ENCODE assay signal across 11 cellular contexts in the genomic region with DNA sequence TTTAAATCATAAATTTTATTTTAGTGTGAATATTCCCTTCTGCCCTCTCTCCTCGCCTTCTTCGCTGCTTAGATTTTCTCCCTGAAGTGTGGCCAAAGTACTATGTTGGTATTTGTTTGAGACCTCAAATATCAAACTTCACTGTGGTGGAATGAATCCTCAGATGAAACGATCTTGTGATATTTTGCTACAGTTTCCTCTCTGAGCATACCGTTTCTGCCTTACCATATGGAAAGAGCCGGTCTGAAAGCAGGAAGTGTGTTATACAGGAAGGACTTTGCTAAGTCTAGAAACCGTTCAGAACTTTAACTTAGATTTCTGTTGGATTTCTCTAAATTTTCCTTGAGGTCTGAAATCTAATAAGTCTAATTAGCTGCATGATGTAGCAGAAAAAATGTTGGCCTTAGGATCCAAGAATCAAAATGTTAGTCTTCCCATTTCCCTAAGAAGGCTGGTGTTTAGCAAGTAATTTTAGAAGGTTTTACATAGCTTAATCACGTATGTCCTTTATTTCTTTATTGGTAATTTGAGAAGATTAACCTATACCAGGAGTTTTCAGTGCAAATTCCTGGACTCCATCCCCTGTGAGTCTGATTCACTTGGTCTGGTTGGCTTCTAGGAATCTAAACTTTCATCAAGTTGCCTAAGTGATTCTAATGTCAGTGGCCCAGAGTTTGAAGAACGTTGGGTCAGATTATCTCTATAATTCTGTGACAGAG. TPM values are rescaled to one million over a fixed set of nuclear protein-coding genes. Genes with fewer than 3 reads are reported as not detected.
DNase-seq lines count a peak whose midpoint lies in the region; ATAC-seq and TF ChIP-seq lines count a peak whose summit lies in the region.
"Had no signal": no experiment of that assay in that cellular context is flagged by ENCODE, and none has a peak within 500 bp of the region (broad histone marks: within the 10 kb centered on the region; RNA-seq: fewer than 3 reads in every experiment).

No MANE protein-coding gene starts in this region.

- H3K4me1 Mint-ChIP-seq in mesothelial cell of epicardium (peaks cover 21% of the 10 kb centered on the region), WTC11 (peaks cover 16% of the 10 kb centered on the region)

- H3K4me1 ChIP-seq in BLaER1 (peaks cover 36% of the 10 kb centered on the region), adrenal gland (replicated peaks in 1 of 2) (peaks cover 11 to 16% of the 10 kb centered on the region in 2 donors)

- H3K4me2 ChIP-seq in BLaER1: peak overlapping the region; percentile 42

- H3K4me3 ChIP-seq in BLaER1: no peak overlapping the region
- no peak overlapping the region for H3K4me3 ChIP-seq in adrenal gland
- H3K4me3 ChIP-seq in WERI-Rb-1 (ENCODE audit: low read depth, low read length): no peak overlapping the region

- H4K20me1 ChIP-seq in BLaER1: no peaks in the 10 kb centered on the region

- TF ChIP-seq CTCF in adrenal gland (IDR thresholded peaks at IDR 0.05) (no peak), mesothelial cell of epicardium (IDR thresholded peaks at IDR 0.05; ENCODE audit: unreplicated experiment) (no peak), WERI-Rb-1 (IDR thresholded peaks at IDR 0.05; ENCODE audit: low read depth, low read length) (no peak), WTC11 (IDR thresholded peaks at IDR 0.05) (no peak)

- DNase-seq in KG1 (lab: John Stamatoyannopoulos, UW): peak; percentile 25
- DNase-seq in adrenal gland: no peak
- DNase-seq in mesothelial cell of epicardium (ENCODE audit: low spot score in 2 of 2, unreplicated experiment in 2 of 2): no peak
- no peak for DNase-seq in midbrain (lab: John Stamatoyannopoulos, UW)
- no peak for DNase-seq in WERI-Rb-1
- DNase-seq in WTC11 (ENCODE audit: low spot score): no peak
- DNase-seq: DMS153, NCI-H510A treated with DMSO at 0.1 percent for 48 hours had no signal

- peaks cover 53% of the 10 kb centered on the region for H3K36me3 Mint-ChIP-seq in mesothelial cell of epicardium
- H3K36me3 Mint-ChIP-seq in WTC11: peaks cover 5% of the 10 kb centered on the region; the same call in 1 of the 2 replicates

- CTCF ChIA-PET in WTC11 (lab: Charles Lee): no interaction called here

- H3K9me3 Mint-ChIP-seq in mesothelial cell of epicardium: peaks cover 16% of the 10 kb centered on the region
- no peaks in the 10 kb centered on the region for H3K9me3 Mint-ChIP-seq in WTC11
- H3K9me3 Mint-ChIP-seq: natural killer cell treated with Interleukin-12 subunit alpha and Interleukin-12 subunit beta and Interleukin-15 and Interleukin-18, amount 100 ng/mL, for 72 hours had no signal

- H3K27ac ChIP-seq in BLaER1: peak overlapping the region; percentile 65
- peak overlapping the region; percentile 26 to 78 (median 63) for H3K27ac ChIP-seq in adrenal gland
- no peak overlapping the region for H3K27ac ChIP-seq in WERI-Rb-1

- H3K36me3 ChIP-seq in BLaER1 (peaks cover 23% of the 10 kb centered on the region), adrenal gland (replicated peaks in 1 of 2) (no peaks in the 10 kb centered on the region), WERI-Rb-1 (peaks cover 31% of the 10 kb centered on the region)

- ATAC-seq in WTC11 (no peak), GM19351 (IDR thresholded peaks at IDR 0.05; ENCODE audit: unreplicated experiment) (no peak)
- ATAC-seq: natural killer cell treated with Interleukin-12 subunit alpha and Interleukin-12 subunit beta and Interleukin-15 and Interleukin-18, amount 100 ng/mL, for 72 hours had no signal

- no peak for TF ChIP-seq POLR2A in adrenal gland (IDR thresholded peaks at IDR 0.05)

- H3K27ac Mint-ChIP-seq in mesothelial cell of epicardium: peak overlapping the region; percentile 77
- H3K27ac Mint-ChIP-seq in WTC11: no peak overlapping the region

- POLR2A ChIA-PET in WTC11 (lab: Charles Lee): interaction anchor here (0.7 kb wide), 1 partner anchor 1385 kb away, joined by 5 read pairs; no protein-coding TSS in a partner anchor

- H3K9ac ChIP-seq in BLaER1: 0 out of 2 replicates have a peak overlapping the region, but pooled peaks have one; percentile 11

- H3K4me3 Mint-ChIP-seq in mesothelial cell of epicardium (no peak overlapping the region), WTC11 (no peak overlapping the region)

- intact Hi-C loops in adrenal gland (cut with DNase I): no loop called here

- 59 to 71% (median 66%) methylated on average over 8 of the region's 8 CpGs for WGBS in adrenal gland, 4 donors

- H3K27me3 Mint-ChIP-seq in mesothelial cell of epicardium (ENCODE audit: low read depth): no peaks in the 10 kb centered on the region
- H3K27me3 Mint-ChIP-seq in WTC11 (ENCODE audit: low read depth): no peaks in the 10 kb centered on the region
- H3K27me3 Mint-ChIP-seq: natural killer cell treated with Interleukin-12 subunit alpha and Interleukin-12 subunit beta and Interleukin-15 and Interleukin-18, amount 100 ng/mL, for 72 hours had no signal

- H3K27me3 ChIP-seq in BLaER1: no peaks in the 10 kb centered on the region
- no peaks in the 10 kb centered on the region for H3K27me3 ChIP-seq in adrenal gland
- H3K27me3 ChIP-seq in WERI-Rb-1 (ENCODE audit: insufficient read depth, low read depth, severe bottlenecking): no peaks in the 10 kb centered on the region

- peaks cover 13% of the 10 kb centered on the region for H3K9me3 ChIP-seq in BLaER1
- no peaks in the 10 kb centered on the region for H3K9me3 ChIP-seq in adrenal gland (replicated peaks in 1 of 3)
- no peaks in the 10 kb centered on the region for H3K9me3 ChIP-seq in WERI-Rb-1 (ENCODE audit: severe bottlenecking)

TF ChIP-seq in WTC11, 78 proteins besides CTCF, POLR2A, EP300 and RAD21 (continues in another document):
- TF ChIP-seq PREB (CRISPR knock-in tag; IDR thresholded peaks at IDR 0.05; ENCODE audit: borderline replicate concordance) (no peak), PRRX2 (CRISPR knock-in tag; IDR thresholded peaks at IDR 0.05) (no peak), ZNF263 (CRISPR knock-in tag; IDR thresholded peaks at IDR 0.05; ENCODE audit: low read depth) (no peak), GRHL2 (CRISPR knock-in tag; IDR thresholded peaks at IDR 0.05; ENCODE audit: insufficient replicate concordance, severe bottlenecking) (no peak), NFE2L1 (CRISPR knock-in tag; IDR thresholded peaks at IDR 0.05) (no peak), E2F1 (CRISPR knock-in tag; IDR thresholded peaks at IDR 0.05) (no peak), SP1 (CRISPR knock-in tag; conservative IDR thresholded peaks at IDR 0.05) (no peak), NR2C2 (CRISPR knock-in tag; IDR thresholded peaks at IDR 0.05) (no peak), ZBTB21 (CRISPR knock-in tag; IDR thresholded peaks at IDR 0.05; ENCODE audit: borderline replicate concordance) (no peak), ZNF138 (CRISPR knock-in tag; conservative IDR thresholded peaks at IDR 0.05) (no peak), GTF2I (CRISPR knock-in tag; conservative IDR thresholded peaks at IDR 0.05) (no peak), ETV6 (CRISPR knock-in tag; IDR thresholded peaks at IDR 0.05) (no peak), SOX15 (CRISPR knock-in tag; IDR thresholded peaks at IDR 0.05) (no peak)
- TF ChIP-seq, protein P1, sequence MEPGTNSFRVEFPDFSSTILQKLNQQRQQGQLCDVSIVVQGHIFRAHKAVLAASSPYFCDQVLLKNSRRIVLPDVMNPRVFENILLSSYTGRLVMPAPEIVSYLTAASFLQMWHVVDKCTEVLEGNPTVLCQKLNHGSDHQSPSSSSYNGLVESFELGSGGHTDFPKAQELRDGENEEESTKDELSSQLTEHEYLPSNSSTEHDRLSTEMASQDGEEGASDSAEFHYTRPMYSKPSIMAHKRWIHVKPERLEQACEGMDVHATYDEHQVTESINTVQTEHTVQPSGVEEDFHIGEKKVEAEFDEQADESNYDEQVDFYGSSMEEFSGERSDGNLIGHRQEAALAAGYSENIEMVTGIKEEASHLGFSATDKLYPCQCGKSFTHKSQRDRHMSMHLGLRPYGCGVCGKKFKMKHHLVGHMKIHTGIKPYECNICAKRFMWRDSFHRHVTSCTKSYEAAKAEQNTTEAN (CRISPR knock-in tag; IDR thresholded peaks at IDR 0.05): no peak
- TF ChIP-seq, protein P2, sequence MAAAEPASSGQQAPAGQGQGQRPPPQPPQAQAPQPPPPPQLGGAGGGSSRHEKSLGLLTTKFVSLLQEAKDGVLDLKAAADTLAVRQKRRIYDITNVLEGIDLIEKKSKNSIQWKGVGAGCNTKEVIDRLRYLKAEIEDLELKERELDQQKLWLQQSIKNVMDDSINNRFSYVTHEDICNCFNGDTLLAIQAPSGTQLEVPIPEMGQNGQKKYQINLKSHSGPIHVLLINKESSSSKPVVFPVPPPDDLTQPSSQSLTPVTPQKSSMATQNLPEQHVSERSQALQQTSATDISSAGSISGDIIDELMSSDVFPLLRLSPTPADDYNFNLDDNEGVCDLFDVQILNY (CRISPR knock-in tag; IDR thresholded peaks at IDR 0.05): no peak

RNA-seq across cellular contexts. Expression of gene SDCCAG8, which starts 30.7 kb away (rescaled TPM):
- total RNA-seq in adrenal gland: 10 to 100 TPM; 30.0 to 60.9 (median 44.5) TPM
- 10 to 100 TPM; 22.5 to 59.3 (median 30.5) TPM for polyA plus RNA-seq in adrenal gland
- total RNA-seq in mesothelial cell of epicardium: 37.3 to 47.1 TPM (median 39.9 TPM) in 3 replicates
- 33.6 to 44.3 TPM (median 42.4 TPM) in 3 replicates for total RNA-seq in WTC11 (2021)

RNA-seq across cellular contexts. Expression of gene CEP170, which starts 31.5 kb away (rescaled TPM):
- total RNA-seq in adrenal gland: 10 to 100 TPM; 28.6 to 56.2 (median 43.2) TPM
- 10 to 100 TPM; 15.5 to 35.2 (median 27.3) TPM for polyA plus RNA-seq in adrenal gland
- 118 to 129 TPM (median 120 TPM) in 3 replicates for total RNA-seq in mesothelial cell of epicardium
- 89.6 to 94.7 TPM (median 90.3 TPM) in 3 replicates for total RNA-seq in WTC11 (2021)
